8 cellular contexts compared by ENCODE assay signal in the genomic region with DNA sequence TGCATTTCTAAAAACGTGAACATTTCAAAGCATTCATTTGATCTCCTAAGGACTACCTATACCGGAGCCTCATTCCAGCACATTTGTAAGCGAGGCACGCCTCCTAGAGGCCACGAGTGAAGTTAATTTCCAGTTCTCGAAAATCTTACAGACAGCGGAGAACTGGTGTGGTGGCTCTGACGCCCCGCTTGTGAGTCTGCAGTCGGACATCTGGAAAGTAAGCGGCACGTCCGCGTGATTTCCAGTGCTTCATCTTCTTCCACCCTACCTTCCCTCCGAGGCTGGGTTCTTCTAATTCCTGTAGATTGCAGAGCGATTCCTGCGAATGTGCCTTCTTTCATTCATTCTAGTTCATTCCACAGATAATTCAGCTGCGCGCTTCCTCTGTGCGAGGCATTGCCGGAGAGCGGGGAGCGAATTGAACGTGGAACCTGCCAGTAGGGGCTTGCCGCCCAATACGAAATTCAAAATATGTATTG. TPM values are rescaled to one million over a fixed set of nuclear protein-coding genes. Genes with fewer than 3 reads are reported as not detected.
DNase-seq lines count a peak whose midpoint lies in the region; ATAC-seq and TF ChIP-seq lines count a peak whose summit lies in the region.

No MANE protein-coding gene starts in this region.

- no peak for TF ChIP-seq POLR2A in NB4 (IDR thresholded peaks at IDR 0.05; ENCODE audit: extremely low read depth, insufficient read length)

- peak overlapping the region; percentile 87 for H3K9ac ChIP-seq in adipocyte (ENCODE audit: low read length)

- 0 to 1% methylated on average over 26 of the region's 26 CpGs for WGBS in heart right ventricle, 2 donors

- H3K4me3 ChIP-seq in GM12864 (ENCODE audit: low read depth, low read length) = peak overlapping the region; percentile 86
- peak overlapping the region; percentile 82 for H3K4me3 ChIP-seq in NB4 (ENCODE audit: low read depth, low read length)
- peak overlapping the region; percentile 91 for H3K4me3 ChIP-seq in adipocyte (ENCODE audit: low read length)
- peak overlapping the region; percentile 50 to 94 (median 64) for H3K4me3 ChIP-seq in heart right ventricle

- intact Hi-C loops in heart right ventricle (cut with DNase I) = loop anchor here in 9 of 10 donors (1.0 to 10.0 kb wide), 18 partner anchors 48 to 682 kb away; a partner anchor contains a TSS
- intact Hi-C loops in posterior vena cava (cut with DNase I) = loop anchor here (5.0 to 10.0 kb wide), 3 partner anchors 132 to 414 kb away; a partner anchor contains a TSS

- DNase-seq in GM12864 (ENCODE audit: low read depth) = peak; percentile 80
- peak; percentile 95 for DNase-seq in NB4 (ENCODE audit: low read depth)
- peak; percentile 95 for DNase-seq in SKM-1 treated with dmso at 0.1 percent for 144 hours (lab: John Stamatoyannopoulos, UW; ENCODE audit: unreplicated experiment)
- peak; percentile 97 for DNase-seq in adipocyte (ENCODE audit: low read depth)
- DNase-seq in heart right ventricle = peak; percentile 74 to 80
- peak; percentile 93 for DNase-seq in posterior vena cava (ENCODE audit: low spot score)
- DNase-seq in ureter (ENCODE audit: low spot score) = peak; percentile 86

- ATAC-seq in HG02571 (IDR thresholded peaks at IDR 0.05; ENCODE audit: unreplicated experiment) (peak; percentile 90), heart right ventricle (peak; percentile 91 to 97 (median 94))

- H3K27ac ChIP-seq in heart right ventricle = peak overlapping the region; percentile 14 to 75 (median 56)

- H3K9me3 ChIP-seq in adipocyte (ENCODE audit: control insufficient read depth, low read length) (no peaks in the 10 kb centered on the region), heart right ventricle (no peaks in the 10 kb centered on the region)

- H3K4me1 ChIP-seq in adipocyte (ENCODE audit: control insufficient read depth, insufficient read depth, low read length) = peaks cover 29% of the 10 kb centered on the region
- peaks cover 4 to 28% (median 17%) of the 10 kb centered on the region in 9 donors for H3K4me1 ChIP-seq in heart right ventricle

- peaks cover 19% of the 10 kb centered on the region for H3K36me3 ChIP-seq in adipocyte (ENCODE audit: control insufficient read depth, insufficient read depth, low read length, severe bottlenecking)
- peaks cover 0 to 28% (median 6%) of the 10 kb centered on the region in 9 donors for H3K36me3 ChIP-seq in heart right ventricle

- TF ChIP-seq CTCF in GM12864 (IDR thresholded peaks at IDR 0.05; ENCODE audit: low read depth, low read length, missing control alignments) = peak; percentile 80
- peak; percentile 61 for TF ChIP-seq CTCF in NB4 (IDR thresholded peaks at IDR 0.05; ENCODE audit: low read depth, low read length)
- peak; percentile 58 to 92 (median 81) for TF ChIP-seq CTCF in heart right ventricle (IDR thresholded peaks at IDR 0.05)

- H3K27me3 ChIP-seq in adipocyte (replicated peaks; ENCODE audit: control insufficient read depth, insufficient read depth, low read length) (no peaks in the 10 kb centered on the region), heart right ventricle (no peaks in the 10 kb centered on the region)

RNA-seq across cellular contexts. Expression of a gene that starts 0.8 kb away (rescaled TPM):
- 1 to 10 TPM; 3.0 to 5.5 (median 4.1) TPM for total RNA-seq in heart right ventricle
- 1 to 10 TPM; 2.5 to 3.4 TPM for polyA plus RNA-seq in heart right ventricle
- total RNA-seq in posterior vena cava = 10 to 100 TPM; 10.8 to 12.8 TPM
- 17.4 TPM for total RNA-seq in ureter

Comparison
In these comparisons a context has a peak if more than half of its experiments do, and no peak if none do; other contexts are left out.
1. Peak in every context shown above with its lines: DNase-seq, ATAC-seq, H3K4me3 ChIP-seq and H3K27ac ChIP-seq.